15 cellular contexts compared by ENCODE assay signal in genomic region chr6:134853111-134854055, GRCh38.
DNase-seq lines count a peak whose midpoint lies in the region; ATAC-seq and TF ChIP-seq lines count a peak whose summit lies in the region.
"Had no signal": no experiment of that assay in that cellular context is flagged by ENCODE, and none has a peak within 500 bp of the region (broad histone marks: within the 10 kb centered on the region; RNA-seq: fewer than 3 reads in every experiment).

No MANE protein-coding gene starts in this region.

- H3K27me3 Mint-ChIP-seq in endothelial cell (ENCODE audit: unreplicated experiment): no peaks in the 10 kb centered on the region
- peaks cover 32 to 51% of the 10 kb centered on the region in 2 donors for H3K27me3 Mint-ChIP-seq in effector memory CD8-positive, alpha-beta T cell

- no peaks in the 10 kb centered on the region for H3K36me3 Mint-ChIP-seq in endothelial cell (ENCODE audit: low read depth, unreplicated experiment)
- H3K36me3 Mint-ChIP-seq in effector memory CD8-positive, alpha-beta T cell (ENCODE audit: insufficient read depth): no peaks in the 10 kb centered on the region

- H3K4me3 Mint-ChIP-seq in endothelial cell (ENCODE audit: unreplicated experiment): no peak overlapping the region
- no peak overlapping the region for H3K4me3 Mint-ChIP-seq in effector memory CD8-positive, alpha-beta T cell
- H3K4me3 Mint-ChIP-seq: endodermal cell had no signal

- H3K27ac Mint-ChIP-seq in endothelial cell (ENCODE audit: unreplicated experiment): no peak overlapping the region
- H3K27ac Mint-ChIP-seq in effector memory CD8-positive, alpha-beta T cell: no peak overlapping the region
- H3K27ac Mint-ChIP-seq: endodermal cell had no signal

- no peak for ATAC-seq in effector memory CD8-positive, alpha-beta T cell (replicated peaks)
- ATAC-seq in GM18858 (IDR thresholded peaks at IDR 0.05; ENCODE audit: unreplicated experiment): no peak

- DNase-seq in HCEC 1CT (peak; percentile 69), SW480 (ENCODE audit: low spot score) (peak; percentile 94), foreskin fibroblast (peak; percentile 76 to 77), retinal pigment epithelial cell (ENCODE audit: low read depth) (peak; percentile 37), endothelial cell (ENCODE audit: low spot score) (no peak), cerebellar cortex (ENCODE audit: low spot score) (no peak)
- DNase-seq in effector memory CD8-positive, alpha-beta T cell: no peak
- DNase-seq: activated effector memory CD4-positive, alpha-beta T cell treated with Interleukin-2 at 50 U/mL for 16 hours; DND-41; endodermal cell; NCI-H1092; NK-92 treated with Interleukin-12 subunit alpha and Interleukin-12 subunit beta, amount 100 ng/mL, for 24 hours; WERI-Rb-1 had no signal

- H3K4me1 Mint-ChIP-seq in endothelial cell (ENCODE audit: unreplicated experiment): no peaks in the 10 kb centered on the region
- no peaks in the 10 kb centered on the region for H3K4me1 Mint-ChIP-seq in effector memory CD8-positive, alpha-beta T cell (ENCODE audit: low read depth in 2 of 2)
- H3K4me1 Mint-ChIP-seq: endodermal cell had no signal

- H3K4me3 ChIP-seq in foreskin fibroblast (ENCODE audit: low read depth in 1 of 2, low read length in 2 of 2): no peak overlapping the region
- H3K4me3 ChIP-seq in retinal pigment epithelial cell (ENCODE audit: low read length): no peak overlapping the region
- H3K4me3 ChIP-seq: HAP-1 had no signal

- H3K9me3 Mint-ChIP-seq in endothelial cell (ENCODE audit: unreplicated experiment): no peaks in the 10 kb centered on the region
- no peaks in the 10 kb centered on the region for H3K9me3 Mint-ChIP-seq in effector memory CD8-positive, alpha-beta T cell
- H3K9me3 Mint-ChIP-seq: endodermal cell had no signal

- TF ChIP-seq CTCF in foreskin fibroblast (IDR thresholded peaks at IDR 0.05; ENCODE audit: low read depth, low read length): no peak
- TF ChIP-seq CTCF in retinal pigment epithelial cell (conservative IDR thresholded peaks at IDR 0.05; ENCODE audit: low read depth, low read length): no peak
- TF ChIP-seq CTCF in endothelial cell (IDR thresholded peaks at IDR 0.05; ENCODE audit: unreplicated experiment): no peak

Comparison
In these comparisons a context has a peak if more than half of its experiments do, and no peak if none do; other contexts are left out.
1. DNase-seq: peak in HCEC 1CT (single experiment), SW480 (single experiment), foreskin fibroblast (2 of 2) and retinal pigment epithelial cell (single experiment); none in endothelial cell (single experiment), effector memory CD8-positive, alpha-beta T cell (0 of 3) and cerebellar cortex (single experiment).